In genomic region chr2:68290825-68291224, GRCh38 we compare ENCODE assay signal across 24 cellular contexts. TPM values are rescaled to one million over a fixed set of nuclear protein-coding genes. Genes with fewer than 3 reads are reported as not detected.
DNase-seq lines count a peak whose midpoint lies in the region; ATAC-seq and TF ChIP-seq lines count a peak whose summit lies in the region.
"Had no signal": no experiment of that assay in that cellular context is flagged by ENCODE, and none has a peak within 500 bp of the region (broad histone marks: within the 10 kb centered on the region; RNA-seq: fewer than 3 reads in every experiment).

No MANE protein-coding gene starts in this region.

- H3K27me3 ChIP-seq in Loucy (ENCODE audit: insufficient read depth, low read length, poor library complexity, severe bottlenecking): no peaks in the 10 kb centered on the region
- no peaks in the 10 kb centered on the region for H3K27me3 ChIP-seq in gastrocnemius medialis
- H3K27me3 ChIP-seq: uterus had no signal

- peak in 2 of 61 donors; percentile 4 to 44 for DNase-seq in caudate nucleus (lab: John Stamatoyannopoulos, UW)
- peak; percentile 64 for DNase-seq in inferior parietal cortex (ENCODE audit: extremely low spot score)
- DNase-seq in gastrocnemius medialis: peak; percentile 46 to 52
- DNase-seq in head of caudate nucleus: no peak
- no peak for DNase-seq in stimulated activated CD4-positive, alpha-beta T cell treated with anti-CD3 and anti-CD28 coated beads, Interleukin-12 subunit alpha, Interleukin-12 subunit beta, amount 100 ng/mL, for 4 hours
- DNase-seq: activated CD4-positive, alpha-beta T cell treated with anti-CD3 and anti-CD28 coated beads, Interleukin-2, amount 10 ng/mL, durations not matched to agents 7 days and 5 days; activated CD8-positive, alpha-beta memory T cell treated with anti-CD3 and anti-CD28 coated beads, Interleukin-2, amount 10 ng/mL, durations not matched to agents 7 days and 5 days; activated naive CD4-positive, alpha-beta T cell treated with anti-CD3 and anti-CD28 coated beads, Interleukin-2, amount 10 ng/mL, durations not matched to agents 7 days and 5 days; activated T-cell treated with anti-CD3 and anti-CD28 coated beads, Interleukin-2, amount 50 U/mL, for 72 hours; Caco-2; central memory CD4-positive, alpha-beta T cell; H9; Karpas-422; NCI-H187 treated with DMSO at 0.1 percent for 48 hours; NCI-H69; stimulated activated CD4-positive, alpha-beta T cell treated with anti-CD3 and anti-CD28 coated beads, Interleukin-4, amount 100 ng/mL, for 1 hour; uterus had no signal

- H3K4me3 ChIP-seq in Loucy (ENCODE audit: low read length, poor library complexity, severe bottlenecking): no peak overlapping the region
- no peak overlapping the region for H3K4me3 ChIP-seq in gastrocnemius medialis
- H3K4me3 ChIP-seq: SK-N-MC, thoracic aorta, uterus had no signal

- H3K4me2 ChIP-seq in Loucy (ENCODE audit: low read depth, low read length, poor library complexity, severe bottlenecking): no peak overlapping the region

- intact Hi-C loops in gastrocnemius medialis (cut with DNase I; ENCODE audit: low total_unique reads) (no loop called here), head of caudate nucleus (cut with DNase I) (no loop called here)

- H3K27ac ChIP-seq in caudate nucleus (ENCODE audit: low read depth, low read length) (peak overlapping the region; percentile 36), gastrocnemius medialis (peak overlapping the region; percentile 67 to 84 (median 74))
- H3K27ac ChIP-seq: SK-N-MC, thoracic aorta had no signal

- H3K36me3 ChIP-seq in Loucy (ENCODE audit: insufficient read depth, low read length) (no peaks in the 10 kb centered on the region), gastrocnemius medialis (no peaks in the 10 kb centered on the region)
- H3K36me3 ChIP-seq: thoracic aorta, uterus had no signal

- in situ Hi-C loops in gastrocnemius medialis (cut with MboI; ENCODE audit: low sequenced_read_pairs in 4 of 4): loop anchor here in 1 of 4 donors (5.0 to 10.0 kb wide), 2 partner anchors 94 to 166 kb away; no protein-coding TSS in a partner anchor

- 0 out of 2 replicates have a peak overlapping the region, but pooled peaks have one; percentile 0 for H2AFZ ChIP-seq in Loucy (ENCODE audit: low read length)

- ATAC-seq in gastrocnemius medialis (peak; percentile 66 to 87), GM18519 (IDR thresholded peaks at IDR 0.05; ENCODE audit: low FRiP score, unreplicated experiment) (no peak)
- ATAC-seq: activated CD8-positive, alpha-beta memory T cell treated with anti-CD3 and anti-CD28 coated beads, Interleukin-2, amount 10 ng/mL, durations not matched to agents 7 days and 5 days; activated T-cell treated with anti-CD3 and anti-CD28 coated beads, Interleukin-2, amount 50 U/mL, for 72 hours; stimulated activated memory B cell treated with anti-CD40 and anti-IgM and Interleukin-4, amounts not matched to agents 10 μg/mL and 1 μg/mL and 100 μg/mL, for 72 hours had no signal

- no peak overlapping the region for H3K9ac ChIP-seq in Loucy (ENCODE audit: low read depth, low read length, poor library complexity, severe bottlenecking)

- TF ChIP-seq CTCF in Loucy (conservative IDR thresholded peaks at IDR 0.05; ENCODE audit: low read length): no peak
- no peak for TF ChIP-seq CTCF in gastrocnemius medialis (IDR thresholded peaks at IDR 0.05 in 4 of 5, conservative IDR thresholded peaks at IDR 0.05 in 1 of 5)

- H3K4me1 ChIP-seq in Loucy (ENCODE audit: insufficient read depth, low read length, poor library complexity, severe bottlenecking): peaks cover 8% of the 10 kb centered on the region
- H3K4me1 ChIP-seq in gastrocnemius medialis: peaks cover 72 to 76% of the 10 kb centered on the region in 2 donors
- H3K4me1 ChIP-seq: Caco-2 had no signal

- peak in 1 of 2 donors; percentile 6 for TF ChIP-seq POLR2A in gastrocnemius medialis (IDR thresholded peaks at IDR 0.05)

- no peaks in the 10 kb centered on the region for H4K20me1 ChIP-seq in Loucy (ENCODE audit: insufficient read depth, low read length, poor library complexity, severe bottlenecking)

- H3F3A ChIP-seq in Loucy (ENCODE audit: low read depth): no peaks in the 10 kb centered on the region

- no peaks in the 10 kb centered on the region for H3K79me2 ChIP-seq in Loucy (ENCODE audit: insufficient read depth, low read length)

- H3K9me2 ChIP-seq in Loucy (replicated peaks; ENCODE audit: low read depth, low read length): no peaks in the 10 kb centered on the region

- no peaks in the 10 kb centered on the region for H3K9me3 ChIP-seq in Loucy (ENCODE audit: insufficient read depth, low read depth, low read length)
- no peaks in the 10 kb centered on the region for H3K9me3 ChIP-seq in gastrocnemius medialis
- H3K9me3 ChIP-seq: Caco-2, thoracic aorta, uterus had no signal

RNA-seq across cellular contexts. Expression of gene CNRIP1, which starts 28.9 kb away (rescaled TPM):
- total RNA-seq in gastrocnemius medialis: 1 to 10 TPM; 4.7 to 7.6 (median 6.5) TPM
- total RNA-seq: activated CD4-positive, alpha-beta T cell treated with anti-CD3 and anti-CD28 coated beads, Interleukin-2, amount 10 ng/mL, durations not matched to agents 7 days and 5 days; activated CD8-positive, alpha-beta memory T cell treated with anti-CD3 and anti-CD28 coated beads, Interleukin-2, amount 10 ng/mL, durations not matched to agents 7 days and 5 days; activated T-cell treated with anti-CD3 and anti-CD28 coated beads, Interleukin-2, amount 50 U/mL, for 72 hours; Caco-2; mononuclear cell; T-helper 2 cell treated with Interferon-gamma antibody and Interleukin-4, amounts not matched to agents 100 ng/mL and 5 ng/mL, for 36 hours had no signal

RNA-seq across cellular contexts. Expression of gene PPP3R1, which starts 38.5 kb away (rescaled TPM):
- total RNA-seq in gastrocnemius medialis: 10 to 100 TPM; 16.9 to 32.3 (median 29.8) TPM

Comparison
In these comparisons a context has a peak if more than half of its experiments do, and no peak if none do; other contexts are left out.
1. DNase-seq: peak in inferior parietal cortex (single experiment) and gastrocnemius medialis (2 of 2); none in head of caudate nucleus (0 of 42) and stimulated activated CD4-positive, alpha-beta T cell treated with anti-CD3 and anti-CD28 coated beads, Interleukin-12 subunit alpha, Interleukin-12 subunit beta, amount 100 ng/mL, for 4 hours (single experiment).